In the genomic region with DNA sequence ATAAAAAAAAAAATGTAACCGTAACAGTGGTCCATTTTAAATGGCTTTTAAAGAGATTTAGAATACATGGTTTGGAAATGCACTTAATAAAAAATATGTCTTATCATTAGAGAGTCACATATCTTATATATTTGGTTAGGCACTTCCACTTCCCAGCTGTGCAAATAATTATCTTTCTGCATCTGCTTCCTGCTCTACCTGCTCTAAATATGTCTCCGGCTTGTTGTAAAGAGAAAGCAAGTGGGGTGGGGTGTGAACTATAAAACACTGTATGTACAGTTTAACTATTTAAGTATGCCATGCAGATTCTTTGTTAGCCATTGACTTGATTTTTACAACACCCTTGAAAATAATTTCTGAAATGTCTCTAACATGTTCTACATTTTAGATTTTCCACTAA, we compare ENCODE assay signal across 26 cellular contexts.
DNase-seq lines count a peak whose midpoint lies in the region; ATAC-seq, FAIRE-seq and TF ChIP-seq lines count a peak whose summit lies in the region.
"Had no signal": no experiment of that assay in that cellular context is flagged by ENCODE, and none has a peak within 500 bp of the region (broad histone marks: within the 10 kb centered on the region; RNA-seq: fewer than 3 reads in every experiment).

No MANE protein-coding gene starts in this region.

- no peak overlapping the region for H3K4me3 ChIP-seq in endothelial cell of umbilical vein (replicated peaks in 1 of 3; ENCODE audit: insufficient read depth in 1 of 3, low read depth in 1 of 3, low read length in 3 of 3)
- H3K4me3 ChIP-seq in coronary artery, result no peak overlapping the region
- H3K4me3 ChIP-seq: BLaER1, body of pancreas, GM23338, psoas muscle, sigmoid colon, suprapubic skin, upper lobe of right lung had no signal

- no peaks in the 10 kb centered on the region for H3K9me1 ChIP-seq in endothelial cell of umbilical vein (replicated peaks; ENCODE audit: control insufficient read depth, extremely low read depth, insufficient read depth, low read length)

- DNase-seq in HT-29 (ENCODE audit: low spot score) (peak; percentile 74), NCI-H146 treated with DMSO at 0.1 percent for 48 hours (lab: John Stamatoyannopoulos, UW; ENCODE audit: unreplicated experiment) (peak; percentile 99), NCI-H526 treated with DMSO at 0.1 percent for 48 hours (lab: John Stamatoyannopoulos, UW) (peak; percentile 50), endothelial cell of umbilical vein (ENCODE audit: low read depth, low spot score) (peak; percentile 57), caudate nucleus (lab: John Stamatoyannopoulos, UW) (no peak), coronary artery (ENCODE audit: low spot score) (no peak)
- DNase-seq: activated CD4-positive, alpha-beta T cell treated with anti-CD3 and anti-CD28 coated beads, Interleukin-2, amount 10 ng/mL, durations not matched to agents 7 days and 5 days; activated T-cell treated with anti-CD3 and anti-CD28 coated beads, Interleukin-2, amount 50 U/mL, for 48 hours; body of pancreas; islet precursor cell; Karpas-422; naive thymus-derived CD4-positive, alpha-beta T cell; PC-3; psoas muscle; sigmoid colon; stimulated activated CD4-positive, alpha-beta T cell treated with anti-CD3 and anti-CD28 coated beads, Interleukin-15, amount 100 ng/mL, for 24 hours; stimulated activated naive CD4-positive, alpha-beta T cell; upper lobe of right lung had no signal

- FAIRE-seq in endothelial cell of umbilical vein (lab: Jason Lieb, UNC), result no peak

- H3K79me2 ChIP-seq in endothelial cell of umbilical vein (ENCODE audit: control insufficient read depth, insufficient read depth, low read length), result no peaks in the 10 kb centered on the region

- no peaks in the 10 kb centered on the region for H3K4me1 ChIP-seq in endothelial cell of umbilical vein (ENCODE audit: control insufficient read depth, extremely low read depth, insufficient read depth, low read length)
- H3K4me1 ChIP-seq: BLaER1, body of pancreas, psoas muscle, sigmoid colon, suprapubic skin, upper lobe of right lung had no signal

- TF ChIP-seq CTCF in endothelial cell of umbilical vein (IDR thresholded peaks at IDR 0.05; ENCODE audit: extremely low read depth in 1 of 2, insufficient read depth in 1 of 2, low read depth in 1 of 2, low read length in 2 of 2) (no peak), coronary artery (IDR thresholded peaks at IDR 0.05) (no peak)

- intact Hi-C loops in endothelial cell of umbilical vein (cut with micrococcal nuclease), result no loop called here

- H3K27ac ChIP-seq in endothelial cell of umbilical vein (ENCODE audit: insufficient read depth, low read depth, low read length), result no peak overlapping the region
- H3K27ac ChIP-seq in caudate nucleus (ENCODE audit: low read depth, low read length), result no peak overlapping the region
- H3K27ac ChIP-seq in coronary artery, result no peak overlapping the region
- H3K27ac ChIP-seq: BLaER1, body of pancreas, HL-60, psoas muscle, sigmoid colon, suprapubic skin, upper lobe of right lung had no signal

- CTCF ChIA-PET in endothelial cell of umbilical vein (lab: Charles Lee), result no interaction called here

- no peak for ATAC-seq in HG02623 (IDR thresholded peaks at IDR 0.05; ENCODE audit: unreplicated experiment)
- ATAC-seq in GM18858 (IDR thresholded peaks at IDR 0.05; ENCODE audit: unreplicated experiment), result no peak
- ATAC-seq: body of pancreas; GM23338; naive thymus-derived CD4-positive, alpha-beta T cell; PC-3; psoas muscle; Right ventricle myocardium inferior; upper lobe of right lung; WTC11 had no signal

- H3K27me3 ChIP-seq in endothelial cell of umbilical vein (ENCODE audit: control insufficient read depth in 2 of 2, insufficient read depth in 2 of 2, low read length in 2 of 2), result no peaks in the 10 kb centered on the region
- H3K27me3 ChIP-seq: BLaER1, body of pancreas, sigmoid colon, suprapubic skin, upper lobe of right lung had no signal

- no peaks in the 10 kb centered on the region for H3K9me3 ChIP-seq in endothelial cell of umbilical vein (replicated peaks; ENCODE audit: control insufficient read depth, insufficient read depth, low read length)
- H3K9me3 ChIP-seq: BLaER1, body of pancreas, psoas muscle, sigmoid colon, suprapubic skin, upper lobe of right lung had no signal

- no peak overlapping the region for H2AFZ ChIP-seq in endothelial cell of umbilical vein (ENCODE audit: low read depth, low read length)
- H2AFZ ChIP-seq: GM23338 had no signal

- no TSS peak for BruUV-seq in endothelial cell of umbilical vein (replicated peaks; lab: Mats Ljungman, UMichigan)

- POLR2A ChIA-PET in endothelial cell of umbilical vein (lab: Charles Lee), result no interaction called here

- H3K4me2 ChIP-seq in endothelial cell of umbilical vein (ENCODE audit: insufficient read depth, low read length), result no peak overlapping the region
- H3K4me2 ChIP-seq: BLaER1, GM23338 had no signal

- TF ChIP-seq POLR2A in endothelial cell of umbilical vein (IDR thresholded peaks at IDR 0.05; ENCODE audit: low read depth, low read length), result no peak

- no peaks in the 10 kb centered on the region for H4K20me1 ChIP-seq in endothelial cell of umbilical vein (replicated peaks; ENCODE audit: control insufficient read depth, extremely low read depth, insufficient read depth, low read length)
- H4K20me1 ChIP-seq: BLaER1 had no signal

- dilution Hi-C loops in endothelial cell of umbilical vein (cut with MboI; ENCODE audit: extremely low pct_ligation_motif_present, low sequenced_read_pairs), result no loop called here

- no peak overlapping the region for H3K9ac ChIP-seq in endothelial cell of umbilical vein (replicated peaks; ENCODE audit: extremely low read depth, insufficient read depth, low read length)
- H3K9ac ChIP-seq: BLaER1 had no signal

- H3K36me3 ChIP-seq in endothelial cell of umbilical vein (ENCODE audit: control insufficient read depth in 2 of 2, extremely low read depth in 1 of 2, insufficient read depth in 2 of 2, low read length in 2 of 2), result no peaks in the 10 kb centered on the region
- H3K36me3 ChIP-seq: BLaER1, sigmoid colon, suprapubic skin, upper lobe of right lung had no signal

TF ChIP-seq in endothelial cell of umbilical vein, 7 proteins besides CTCF, POLR2A, EP300 and RAD21:
- TF ChIP-seq POLR2AphosphoS5 (IDR thresholded peaks at IDR 0.05; ENCODE audit: insufficient read depth, low read depth, low read length) (no peak), MYC (IDR thresholded peaks at IDR 0.05; ENCODE audit: low read depth, low read length) (no peak), EZH2 (IDR thresholded peaks at IDR 0.05; ENCODE audit: borderline replicate concordance, low read depth, low read length, severe bottlenecking) (no peak)

Comparison
In these comparisons a context has a peak if more than half of its experiments do, and no peak if none do; other contexts are left out.
1. DNase-seq: peak in HT-29 (single experiment), NCI-H146 treated with DMSO at 0.1 percent for 48 hours (single experiment), NCI-H526 treated with DMSO at 0.1 percent for 48 hours (single experiment) and endothelial cell of umbilical vein (single experiment); none in caudate nucleus (0 of 61) and coronary artery (single experiment).